ENCODE assay signal across 21 cellular contexts in the genomic region with DNA sequence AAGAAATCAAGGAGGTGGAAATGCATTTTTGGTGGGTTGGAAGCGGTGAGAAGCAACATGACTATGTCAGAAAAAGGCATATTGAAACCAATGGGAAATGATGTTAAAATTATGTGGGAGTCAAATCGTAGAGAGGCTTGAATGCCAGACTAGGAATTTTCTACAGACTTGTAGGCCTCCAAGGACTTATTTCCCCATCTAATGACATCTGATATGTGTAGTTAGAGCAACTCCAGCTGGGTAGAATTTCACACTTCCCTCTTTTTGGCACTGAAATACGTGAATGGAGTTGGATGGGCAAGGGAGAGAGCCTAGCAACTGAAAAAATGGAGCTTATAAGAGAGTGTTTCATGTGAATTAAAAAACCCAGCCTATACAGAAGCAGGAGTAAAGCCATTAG.
"Had no signal": no experiment of that assay in that cellular context is flagged by ENCODE, and none has a peak within 500 bp of the region (broad histone marks: within the 10 kb centered on the region; RNA-seq: fewer than 3 reads in every experiment).

No MANE protein-coding gene starts in this region.

- H3K27ac ChIP-seq: esophagus squamous epithelium, hepatocyte, parathyroid adenoma, spleen, thoracic aorta had no signal

- H3K9me3 ChIP-seq: esophagus squamous epithelium, spleen, thoracic aorta had no signal

- H3K4me3 Mint-ChIP-seq: activated CD4-positive, alpha-beta memory T cell treated with anti-CD3 and anti-CD28 coated beads for 36 hours; activated CD4-positive, alpha-beta T cell treated with anti-CD3 and anti-CD28 coated beads for 36 hours; activated naive CD8-positive, alpha-beta T cell; activated T-helper 1 cell treated with anti-CD3 and anti-CD28 coated beads, Interleukin-12 subunit alpha, Interleukin-12 subunit beta, Interleukin-2, Interleukin-4 antibody, amounts not matched to agents 30 ng/mL and 10 ng/mL and 1 ng/mL, durations not matched to agents 14 hours and 24 hours and 36 hours; effector memory CD8-positive, alpha-beta T cell; nephron; stimulated activated memory B cell treated with anti-CD40 and anti-IgM and Interleukin-4, amounts not matched to agents 10 μg/mL and 1 μg/mL and 100 μg/mL, for 72 hours; WTC11 had no signal

- H3K9me3 Mint-ChIP-seq: activated CD4-positive, alpha-beta memory T cell treated with anti-CD3 and anti-CD28 coated beads for 36 hours; activated T-helper 1 cell treated with anti-CD3 and anti-CD28 coated beads, Interleukin-12 subunit alpha, Interleukin-12 subunit beta, Interleukin-2, Interleukin-4 antibody, amounts not matched to agents 30 ng/mL and 10 ng/mL and 1 ng/mL, durations not matched to agents 14 hours and 24 hours and 36 hours; nephron had no signal

- H3K36me3 Mint-ChIP-seq: activated CD4-positive, alpha-beta memory T cell treated with anti-CD3 and anti-CD28 coated beads for 36 hours; activated naive CD8-positive, alpha-beta T cell; stimulated activated memory B cell treated with anti-CD40 and anti-IgM and Interleukin-4, amounts not matched to agents 10 μg/mL and 1 μg/mL and 100 μg/mL, for 72 hours; WTC11 had no signal

- H3K27ac Mint-ChIP-seq: activated CD4-positive, alpha-beta memory T cell treated with anti-CD3 and anti-CD28 coated beads for 36 hours; activated CD4-positive, alpha-beta T cell treated with anti-CD3 and anti-CD28 coated beads for 36 hours; activated naive CD8-positive, alpha-beta T cell; activated T-helper 1 cell treated with anti-CD3 and anti-CD28 coated beads, Interleukin-12 subunit alpha, Interleukin-12 subunit beta, Interleukin-2, Interleukin-4 antibody, amounts not matched to agents 30 ng/mL and 10 ng/mL and 1 ng/mL, durations not matched to agents 14 hours and 24 hours and 36 hours; effector memory CD8-positive, alpha-beta T cell; nephron; stimulated activated memory B cell treated with anti-CD40 and anti-IgM and Interleukin-4, amounts not matched to agents 10 μg/mL and 1 μg/mL and 100 μg/mL, for 72 hours; WTC11 had no signal

- H3K27me3 Mint-ChIP-seq: activated CD4-positive, alpha-beta memory T cell treated with anti-CD3 and anti-CD28 coated beads for 36 hours; activated naive CD8-positive, alpha-beta T cell; effector memory CD8-positive, alpha-beta T cell; stimulated activated memory B cell treated with anti-CD40 and anti-IgM and Interleukin-4, amounts not matched to agents 10 μg/mL and 1 μg/mL and 100 μg/mL, for 72 hours had no signal

- H3K36me3 ChIP-seq: esophagus squamous epithelium, spleen, thoracic aorta had no signal

- H3K4me3 ChIP-seq: esophagus squamous epithelium, hepatocyte, spleen, thoracic aorta had no signal

- H3K4me1 Mint-ChIP-seq: activated CD4-positive, alpha-beta T cell treated with anti-CD3 and anti-CD28 coated beads for 36 hours; stimulated activated memory B cell treated with anti-CD40 and anti-IgM and Interleukin-4, amounts not matched to agents 10 μg/mL and 1 μg/mL and 100 μg/mL, for 72 hours had no signal

- H3K4me1 ChIP-seq: esophagus squamous epithelium, spleen had no signal

- H3K27me3 ChIP-seq: esophagus squamous epithelium, hepatocyte, spleen had no signal

- ATAC-seq: activated CD4-positive, alpha-beta T cell treated with anti-CD3 and anti-CD28 coated beads for 36 hours; effector memory CD8-positive, alpha-beta T cell; left colon; stimulated activated memory B cell treated with anti-CD40 and anti-IgM and Interleukin-4, amounts not matched to agents 10 μg/mL and 1 μg/mL and 100 μg/mL, for 72 hours; WTC11 had no signal

- DNase-seq: activated CD4-positive, alpha-beta memory T cell treated with anti-CD3 and anti-CD28 coated beads for 36 hours; activated CD4-positive, alpha-beta T cell treated with anti-CD3 and anti-CD28 coated beads for 36 hours; activated T-cell treated with anti-CD3 and anti-CD28 coated beads for 4 hours; dermis blood vessel endothelial cell; effector memory CD8-positive, alpha-beta T cell; esophagus squamous epithelium; islet precursor cell; left colon; mammary epithelial cell; midbrain; spleen; stimulated activated CD4-positive, alpha-beta T cell treated with anti-CD3 and anti-CD28 coated beads, Interleukin-4, amount 100 ng/mL, for 4 hours; T-helper 2 cell had no signal
